In the genomic region with DNA sequence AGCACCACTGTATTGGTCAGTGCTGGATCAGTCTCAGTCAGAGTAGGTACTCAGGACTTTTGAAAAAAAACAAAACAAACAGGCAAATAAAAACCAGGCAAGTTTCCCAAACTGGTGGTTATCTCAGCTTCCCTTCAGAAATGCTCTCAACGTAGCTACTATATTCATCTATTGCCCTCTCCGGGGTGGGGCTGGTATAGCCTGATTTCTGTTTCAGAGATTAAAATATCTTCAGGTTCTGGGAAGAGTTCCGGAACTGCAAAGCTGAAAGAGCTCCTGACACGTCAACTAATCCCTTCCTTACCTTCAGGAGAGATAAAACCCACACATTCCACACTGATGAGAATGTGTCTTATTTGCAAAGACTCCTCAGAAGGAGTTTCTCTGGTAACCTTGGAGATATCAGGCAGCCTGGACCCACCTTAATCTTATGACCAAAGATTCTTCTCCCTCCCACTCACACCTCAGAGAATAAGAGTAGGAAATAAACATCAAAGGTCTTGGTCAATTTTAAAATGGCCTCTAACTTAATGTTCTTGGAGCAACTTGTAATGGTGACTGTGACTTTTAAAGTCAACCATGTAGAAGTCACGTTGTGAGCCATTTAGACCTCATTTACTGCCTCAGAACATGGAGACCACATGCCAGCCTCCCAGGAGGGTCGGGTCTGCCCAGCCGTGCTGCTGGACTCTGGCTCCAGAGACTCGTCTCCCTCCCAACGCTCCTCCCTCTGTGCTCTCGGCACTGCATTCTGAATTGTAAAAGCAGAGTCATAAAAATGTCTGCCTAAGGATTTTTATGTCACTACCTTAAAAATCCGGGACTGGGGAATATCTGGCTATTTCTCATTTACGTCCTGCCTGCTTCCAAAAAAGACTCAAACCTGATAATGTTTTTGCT, we compare ENCODE assay signal across 9 cellular contexts. TPM values are rescaled to one million over a fixed set of nuclear protein-coding genes. Genes with fewer than 3 reads are reported as not detected.
DNase-seq lines count a peak whose midpoint lies in the region; ATAC-seq and TF ChIP-seq lines count a peak whose summit lies in the region.
"Had no signal": no experiment of that assay in that cellular context is flagged by ENCODE, and none has a peak within 500 bp of the region (broad histone marks: within the 10 kb centered on the region; RNA-seq: fewer than 3 reads in every experiment).

No MANE protein-coding gene starts in this region.

- TF ChIP-seq CTCF in WI38 (IDR thresholded peaks at IDR 0.05; ENCODE audit: low read depth, low read length) (no peak), transverse colon (IDR thresholded peaks at IDR 0.05) (peak in 2 of 5 experiments; percentile 8 to 12)

- H3K4me1 ChIP-seq in transverse colon = peaks cover 15 to 53% (median 30%) of the 10 kb centered on the region in 4 donors

- no peaks in the 10 kb centered on the region for H3K9me3 ChIP-seq in transverse colon

- H3K27me3 ChIP-seq in transverse colon = no peaks in the 10 kb centered on the region

- no peaks in the 10 kb centered on the region for H3K9me3 Mint-ChIP-seq in immature natural killer cell
- H3K9me3 Mint-ChIP-seq: stimulated activated naive B cell treated with anti-CD40 and anti-IgM and Interleukin-4, amounts not matched to agents 10 μg/mL and 1 μg/mL and 100 μg/mL, for 72 hours had no signal

- in situ Hi-C loops in transverse colon (cut with MboI; ENCODE audit: low pct_ligation_motif_present in 1 of 4, low pct_unique_long_range_greater_than_20kb in 1 of 4, low sequenced_read_pairs in 3 of 4) = no loop called here

- ATAC-seq in left lobe of liver = no peak
- ATAC-seq: stimulated activated naive B cell treated with anti-CD40 and anti-IgM and Interleukin-4, amounts not matched to agents 10 μg/mL and 1 μg/mL and 100 μg/mL, for 72 hours had no signal

- no peaks in the 10 kb centered on the region for H3K4me1 Mint-ChIP-seq in immature natural killer cell
- H3K4me1 Mint-ChIP-seq: stimulated activated naive B cell treated with anti-CD40 and anti-IgM and Interleukin-4, amounts not matched to agents 10 μg/mL and 1 μg/mL and 100 μg/mL, for 72 hours had no signal

- H3K4me3 ChIP-seq in WI38 (ENCODE audit: low read depth, low read length) = peak overlapping the region; percentile 37
- peak overlapping the region in 1 of 4 donors; percentile 4 for H3K4me3 ChIP-seq in transverse colon

- peaks cover 0 to 5% (median 0%) of the 10 kb centered on the region in 4 donors for H3K36me3 ChIP-seq in transverse colon

- peak; percentile 51 for TF ChIP-seq POLR2A in transverse colon (IDR thresholded peaks at IDR 0.05)

- DNase-seq in HK-2 (ENCODE audit: unreplicated experiment) (peak; percentile 39), iris pigment epithelial cell (ENCODE audit: low read depth) (peak; percentile 92), transverse colon (peak; percentile 71), immature natural killer cell (no peak), left lobe of liver (ENCODE audit: low spot score) (no peak), pons (ENCODE audit: low spot score) (no peak)
- DNase-seq: amygdala; stimulated activated naive B cell treated with anti-CD40 and anti-IgM and Interleukin-4, amounts not matched to agents 10 μg/mL and 1 μg/mL and 100 μg/mL, for 72 hours had no signal

- peaks cover 0 to 4% (median 0%) of the 10 kb centered on the region in 3 donors for H3K36me3 Mint-ChIP-seq in immature natural killer cell
- H3K36me3 Mint-ChIP-seq: stimulated activated naive B cell treated with anti-CD40 and anti-IgM and Interleukin-4, amounts not matched to agents 10 μg/mL and 1 μg/mL and 100 μg/mL, for 72 hours had no signal

- no peak for TF ChIP-seq EP300 in transverse colon (IDR thresholded peaks at IDR 0.05; ENCODE audit: low read depth)

- H3K27me3 Mint-ChIP-seq in immature natural killer cell (ENCODE audit: low read depth in 3 of 3) = peaks cover 3 to 15% (median 6%) of the 10 kb centered on the region in 3 donors

- 23 to 26% methylated on average over 5 to 12 of the region's 12 CpGs for WGBS in transverse colon (ENCODE audit: low coverage in 1 of 2), 2 donors

- H3K4me3 Mint-ChIP-seq in immature natural killer cell = no peak overlapping the region
- H3K4me3 Mint-ChIP-seq: stimulated activated naive B cell treated with anti-CD40 and anti-IgM and Interleukin-4, amounts not matched to agents 10 μg/mL and 1 μg/mL and 100 μg/mL, for 72 hours had no signal

- H3K27ac ChIP-seq in transverse colon = peak overlapping the region; percentile 76 to 85 (median 81)

- H3K27ac Mint-ChIP-seq in immature natural killer cell = no peak overlapping the region
- H3K27ac Mint-ChIP-seq: stimulated activated naive B cell treated with anti-CD40 and anti-IgM and Interleukin-4, amounts not matched to agents 10 μg/mL and 1 μg/mL and 100 μg/mL, for 72 hours had no signal

- intact Hi-C loops in transverse colon (cut with DNase I; ENCODE audit: low total_unique reads) = no loop called here

RNA-seq across cellular contexts. Expression of a gene that starts 53.8 kb away (rescaled TPM):
- total RNA-seq in transverse colon (10 to 100 TPM; 41.6 to 64.6 (median 53.4) TPM), left lobe of liver (0.53 TPM)
- polyA plus RNA-seq in immature natural killer cell = 1 to 10 TPM; 1.1 to 3.3 (median 2.0) TPM

Comparison
In these comparisons a context has a peak if more than half of its experiments do, and no peak if none do; other contexts are left out.
1. DNase-seq: peak in HK-2 (single experiment), iris pigment epithelial cell (single experiment) and transverse colon (single experiment); none in immature natural killer cell (0 of 3), left lobe of liver (single experiment) and pons (single experiment).
2. RNA of a gene that starts 53.8 kb away (total RNA-seq): 41.6 to 64.6 TPM in transverse colon; 0.53 TPM in left lobe of liver (single experiment); every median in the first group is over 10 times any median in the second.